In the genomic region with DNA sequence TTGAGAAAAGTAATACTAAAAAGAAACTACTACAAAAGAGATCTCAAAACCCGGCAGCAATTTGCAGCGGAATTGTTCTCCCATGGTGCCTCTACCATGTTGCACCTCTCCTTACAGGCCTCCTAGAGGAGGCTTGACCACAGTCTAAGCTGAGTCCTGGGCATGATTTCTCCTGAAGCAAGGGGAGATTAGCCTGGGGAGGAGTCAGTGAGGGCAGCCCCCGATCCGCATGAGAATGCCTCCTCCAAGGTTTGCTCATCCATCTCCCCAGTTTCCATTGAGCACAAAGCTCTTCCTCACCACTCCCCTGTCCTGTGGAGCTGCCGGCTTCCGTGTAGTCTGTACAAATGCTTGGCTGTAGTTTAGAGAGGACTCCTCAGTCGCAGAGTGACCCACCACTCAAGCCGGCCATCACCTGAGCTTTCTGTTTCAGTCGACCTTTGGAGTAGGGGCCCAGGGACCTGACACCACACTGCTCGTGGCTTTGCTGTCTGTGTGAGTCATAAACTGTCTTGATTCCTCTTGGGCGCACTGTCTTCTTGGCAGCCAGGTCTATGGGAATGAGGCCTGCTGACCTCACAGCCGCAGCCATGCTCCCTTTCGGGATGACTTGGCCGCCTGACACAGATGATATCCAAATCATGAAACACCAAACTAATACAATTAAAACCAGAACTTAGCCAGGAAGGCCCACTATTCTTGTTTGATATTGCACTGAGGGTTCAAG, we compare ENCODE assay signal across 22 cellular contexts.
DNase-seq lines count a peak whose midpoint lies in the region; ATAC-seq, FAIRE-seq and TF ChIP-seq lines count a peak whose summit lies in the region.
"Had no signal": no experiment of that assay in that cellular context is flagged by ENCODE, and none has a peak within 500 bp of the region (broad histone marks: within the 10 kb centered on the region; RNA-seq: fewer than 3 reads in every experiment).

No MANE protein-coding gene starts in this region.

- POLR2A ChIA-PET in WTC11 (lab: Charles Lee), result no interaction called here

- H3K27ac Mint-ChIP-seq in activated T-cell treated with anti-CD3 and anti-CD28 coated beads, Interleukin-2, amount 50 U/mL, for 24 hours, result no peak overlapping the region
- H3K27ac Mint-ChIP-seq in WTC11 (no peak overlapping the region; the same call in 1 of the 2 replicates), immature natural killer cell (no peak overlapping the region)
- H3K27ac Mint-ChIP-seq: activated CD4-positive, alpha-beta T cell treated with anti-CD3 and anti-CD28 coated beads, Interleukin-2, amount 10 ng/mL, durations not matched to agents 24 days and 14 days; endodermal cell; memory B cell had no signal

- TF ChIP-seq CTCF in WTC11 (IDR thresholded peaks at IDR 0.05) (no peak), foreskin fibroblast (IDR thresholded peaks at IDR 0.05; ENCODE audit: low read depth, low read length) (no peak)

- CTCF ChIA-PET in WTC11 (lab: Charles Lee), result interaction anchor here (0.9 kb wide), 1 partner anchor 22 kb away, joined by 3 read pairs; no protein-coding TSS in a partner anchor

- no peaks in the 10 kb centered on the region for H3K9me3 Mint-ChIP-seq in activated T-cell treated with anti-CD3 and anti-CD28 coated beads, Interleukin-2, amount 50 U/mL, for 24 hours
- H3K9me3 Mint-ChIP-seq in activated T-cell treated with anti-CD3 and anti-CD28 coated beads, Interleukin-2, amount 50 U/mL, for 4 hours, result no peaks in the 10 kb centered on the region
- no peaks in the 10 kb centered on the region for H3K9me3 Mint-ChIP-seq in WTC11
- H3K9me3 Mint-ChIP-seq in immature natural killer cell, result no peaks in the 10 kb centered on the region
- H3K9me3 Mint-ChIP-seq: activated CD4-positive, alpha-beta T cell treated with anti-CD3 and anti-CD28 coated beads, Interleukin-2, amount 10 ng/mL, durations not matched to agents 24 days and 14 days; endodermal cell; memory B cell; neural crest cell had no signal

- no peaks in the 10 kb centered on the region for H3K36me3 Mint-ChIP-seq in activated T-cell treated with anti-CD3 and anti-CD28 coated beads, Interleukin-2, amount 50 U/mL, for 24 hours (ENCODE audit: low read depth)
- H3K36me3 Mint-ChIP-seq in activated T-cell treated with anti-CD3 and anti-CD28 coated beads, Interleukin-2, amount 50 U/mL, for 4 hours (ENCODE audit: insufficient read depth), result no peaks in the 10 kb centered on the region
- no peaks in the 10 kb centered on the region for H3K36me3 Mint-ChIP-seq in WTC11
- no peaks in the 10 kb centered on the region for H3K36me3 Mint-ChIP-seq in immature natural killer cell
- H3K36me3 Mint-ChIP-seq: memory B cell had no signal

- no peak overlapping the region for H3K4me3 ChIP-seq in foreskin fibroblast (ENCODE audit: low read depth in 1 of 2, low read length in 2 of 2)
- H3K4me3 ChIP-seq: SJCRH30, transverse colon had no signal

- no peak overlapping the region for H3K4me3 Mint-ChIP-seq in activated T-cell treated with anti-CD3 and anti-CD28 coated beads, Interleukin-2, amount 50 U/mL, for 24 hours
- H3K4me3 Mint-ChIP-seq in activated T-cell treated with anti-CD3 and anti-CD28 coated beads, Interleukin-2, amount 50 U/mL, for 4 hours, result no peak overlapping the region
- no peak overlapping the region for H3K4me3 Mint-ChIP-seq in WTC11
- H3K4me3 Mint-ChIP-seq in immature natural killer cell, result no peak overlapping the region
- H3K4me3 Mint-ChIP-seq: activated CD4-positive, alpha-beta T cell treated with anti-CD3 and anti-CD28 coated beads, Interleukin-2, amount 10 ng/mL, durations not matched to agents 24 days and 14 days; endodermal cell; memory B cell; neural crest cell had no signal

- FAIRE-seq in urothelium cell line (lab: Jason Lieb, UNC), result no peak
- FAIRE-seq: GM12891, keratinocyte had no signal

- no peak for ATAC-seq in activated T-cell treated with anti-CD3 and anti-CD28 coated beads, Interleukin-2, amount 50 U/mL, for 4 hours
- ATAC-seq in WTC11, result peak; percentile 93
- ATAC-seq in GM18502 (IDR thresholded peaks at IDR 0.05; ENCODE audit: poor library complexity, unreplicated experiment), result no peak

- no peaks in the 10 kb centered on the region for H3K27me3 Mint-ChIP-seq in activated T-cell treated with anti-CD3 and anti-CD28 coated beads, Interleukin-2, amount 50 U/mL, for 24 hours
- no peaks in the 10 kb centered on the region for H3K27me3 Mint-ChIP-seq in activated T-cell treated with anti-CD3 and anti-CD28 coated beads, Interleukin-2, amount 50 U/mL, for 4 hours (ENCODE audit: low read depth)
- H3K27me3 Mint-ChIP-seq in WTC11 (ENCODE audit: low read depth), result no peaks in the 10 kb centered on the region
- peaks cover 0 to 8% (median 3%) of the 10 kb centered on the region in 3 donors for H3K27me3 Mint-ChIP-seq in immature natural killer cell (ENCODE audit: low read depth in 3 of 3)

- DNase-seq in activated T-cell treated with anti-CD3 and anti-CD28 coated beads, Interleukin-2, amount 50 U/mL, for 24 hours, result peak; percentile 22
- DNase-seq in activated T-cell treated with anti-CD3 and anti-CD28 coated beads, Interleukin-2, amount 50 U/mL, for 4 hours, result no peak
- DNase-seq in WTC11 (ENCODE audit: low spot score), result no peak
- DNase-seq in foreskin fibroblast, result peak; percentile 4 to 36
- peak; percentile 5 for DNase-seq in urothelium cell line (ENCODE audit: low spot score)
- no peak for DNase-seq in immature natural killer cell
- DNase-seq in Ammon's horn (ENCODE audit: low spot score), result no peak
- DNase-seq: activated CD4-positive, alpha-beta T cell treated with anti-CD3 and anti-CD28 coated beads, Interleukin-2, amount 10 ng/mL, durations not matched to agents 24 days and 14 days; activated T-cell treated with anti-CD3 and anti-CD28 coated beads, Interleukin-2, amount 50 U/mL, for 1 hour; endodermal cell; NCI-H1105 treated with DMSO at 0.1 percent for 48 hours; NCI-H226; retina; SJCRH30; stimulated activated CD4-positive, alpha-beta T cell treated with anti-CD3 and anti-CD28 coated beads, Interleukin-4, amount 100 ng/mL, for 1 hour; T1000; transverse colon had no signal

- H3K4me1 Mint-ChIP-seq in activated T-cell treated with anti-CD3 and anti-CD28 coated beads, Interleukin-2, amount 50 U/mL, for 24 hours (ENCODE audit: low read depth), result peaks cover 14% of the 10 kb centered on the region
- peaks cover 14% of the 10 kb centered on the region for H3K4me1 Mint-ChIP-seq in activated T-cell treated with anti-CD3 and anti-CD28 coated beads, Interleukin-2, amount 50 U/mL, for 4 hours (ENCODE audit: low read depth)
- H3K4me1 Mint-ChIP-seq in WTC11 (peaks cover 8% of the 10 kb centered on the region), immature natural killer cell (peaks cover 0 to 8% of the 10 kb centered on the region in 2 donors)
- H3K4me1 Mint-ChIP-seq: endodermal cell, memory B cell, neural crest cell had no signal

TF ChIP-seq in WTC11, 78 proteins besides CTCF, POLR2A, EP300 and RAD21:
- TF ChIP-seq NFATC4 (CRISPR knock-in tag; IDR thresholded peaks at IDR 0.05), result no peak
- TF ChIP-seq, protein P1, sequence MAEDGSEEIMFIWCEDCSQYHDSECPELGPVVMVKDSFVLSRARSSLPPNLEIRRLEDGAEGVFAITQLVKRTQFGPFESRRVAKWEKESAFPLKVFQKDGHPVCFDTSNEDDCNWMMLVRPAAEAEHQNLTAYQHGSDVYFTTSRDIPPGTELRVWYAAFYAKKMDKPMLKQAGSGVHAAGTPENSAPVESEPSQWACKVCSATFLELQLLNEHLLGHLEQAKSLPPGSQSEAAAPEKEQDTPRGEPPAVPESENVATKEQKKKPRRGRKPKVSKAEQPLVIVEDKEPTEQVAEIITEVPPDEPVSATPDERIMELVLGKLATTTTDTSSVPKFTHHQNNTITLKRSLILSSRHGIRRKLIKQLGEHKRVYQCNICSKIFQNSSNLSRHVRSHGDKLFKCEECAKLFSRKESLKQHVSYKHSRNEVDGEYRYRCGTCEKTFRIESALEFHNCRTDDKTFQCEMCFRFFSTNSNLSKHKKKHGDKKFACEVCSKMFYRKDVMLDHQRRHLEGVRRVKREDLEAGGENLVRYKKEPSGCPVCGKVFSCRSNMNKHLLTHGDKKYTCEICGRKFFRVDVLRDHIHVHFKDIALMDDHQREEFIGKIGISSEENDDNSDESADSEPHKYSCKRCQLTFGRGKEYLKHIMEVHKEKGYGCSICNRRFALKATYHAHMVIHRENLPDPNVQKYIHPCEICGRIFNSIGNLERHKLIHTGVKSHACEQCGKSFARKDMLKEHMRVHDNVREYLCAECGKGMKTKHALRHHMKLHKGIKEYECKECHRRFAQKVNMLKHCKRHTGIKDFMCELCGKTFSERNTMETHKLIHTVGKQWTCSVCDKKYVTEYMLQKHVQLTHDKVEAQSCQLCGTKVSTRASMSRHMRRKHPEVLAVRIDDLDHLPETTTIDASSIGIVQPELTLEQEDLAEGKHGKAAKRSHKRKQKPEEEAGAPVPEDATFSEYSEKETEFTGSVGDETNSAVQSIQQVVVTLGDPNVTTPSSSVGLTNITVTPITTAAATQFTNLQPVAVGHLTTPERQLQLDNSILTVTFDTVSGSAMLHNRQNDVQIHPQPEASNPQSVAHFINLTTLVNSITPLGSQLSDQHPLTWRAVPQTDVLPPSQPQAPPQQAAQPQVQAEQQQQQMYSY (CRISPR knock-in tag; IDR thresholded peaks at IDR 0.05), result peak; percentile 80
- TF ChIP-seq NR3C1 (CRISPR knock-in tag; conservative IDR thresholded peaks at IDR 0.05; ENCODE audit: low read depth), result no peak

Comparison
In these comparisons a context has a peak if more than half of its experiments do, and no peak if none do; other contexts are left out.
1. DNase-seq: peak in activated T-cell treated with anti-CD3 and anti-CD28 coated beads, Interleukin-2, amount 50 U/mL, for 24 hours (single experiment), foreskin fibroblast (2 of 2) and urothelium cell line (single experiment); none in activated T-cell treated with anti-CD3 and anti-CD28 coated beads, Interleukin-2, amount 50 U/mL, for 4 hours (single experiment), WTC11 (single experiment), immature natural killer cell (0 of 3) and Ammon's horn (single experiment).